Comparison of ENCODE assay signal across 3 cellular contexts in the genomic region with DNA sequence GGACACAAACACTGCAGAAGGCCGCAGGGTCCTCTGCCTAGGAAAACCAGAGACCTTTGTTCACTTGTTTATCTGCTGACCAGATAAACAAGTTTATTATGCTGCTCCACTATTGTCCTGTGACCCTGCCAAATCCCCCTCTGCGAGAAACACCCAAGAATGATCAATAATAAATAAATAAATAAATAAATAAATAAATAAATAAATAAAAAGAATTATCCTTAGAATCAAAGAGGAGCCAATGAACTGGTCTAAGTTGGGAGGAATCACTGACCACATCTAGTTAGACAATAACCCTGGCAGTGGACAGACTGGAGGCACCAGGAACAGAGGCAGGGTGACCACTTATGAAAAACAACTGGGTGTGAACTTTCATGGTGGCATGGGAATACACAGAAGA. TPM values are rescaled to one million over a fixed set of nuclear protein-coding genes. Genes with fewer than 3 reads are reported as not detected.
"Had no signal": no experiment of that assay in that cellular context is flagged by ENCODE, and none has a peak within 500 bp of the region (broad histone marks: within the 10 kb centered on the region; RNA-seq: fewer than 3 reads in every experiment).

No MANE protein-coding gene starts in this region.

RNA-seq across cellular contexts. Expression of gene C9orf153, which starts 53.5 kb away (rescaled TPM):
- total RNA-seq: hepatocyte, lung microvascular endothelial cell had no signal
- polyA plus RNA-seq: hepatocyte, keratinocyte had no signal
